In genomic region chr7:148927141-148927540, GRCh38 we compare ENCODE assay signal across 17 cellular contexts. TPM values are rescaled to one million over a fixed set of nuclear protein-coding genes. Genes with fewer than 3 reads are reported as not detected.
DNase-seq lines count a peak whose midpoint lies in the region; ATAC-seq and TF ChIP-seq lines count a peak whose summit lies in the region.
"Had no signal": no experiment of that assay in that cellular context is flagged by ENCODE, and none has a peak within 500 bp of the region (broad histone marks: within the 10 kb centered on the region; RNA-seq: fewer than 3 reads in every experiment).

No MANE protein-coding gene starts in this region.

- H3K79me2 ChIP-seq in Karpas-422 (ENCODE audit: low read length) = no peaks in the 10 kb centered on the region

- peaks cover 8% of the 10 kb centered on the region for H3K36me3 Mint-ChIP-seq in glutamatergic neuron (ENCODE audit: unreplicated experiment)

- TF ChIP-seq POLR2A in erythroblast (IDR thresholded peaks at IDR 0.05; ENCODE audit: low read length) = no peak

- H3K4me3 ChIP-seq in AG10803 (ENCODE audit: low read length) (no peak overlapping the region), Karpas-422 (ENCODE audit: low read length) (no peak overlapping the region)
- H3K4me3 ChIP-seq: esophagus squamous epithelium, sigmoid colon, tibial artery had no signal

- H3K9me3 Mint-ChIP-seq in glutamatergic neuron (ENCODE audit: unreplicated experiment) = peaks cover 16% of the 10 kb centered on the region
- H3K9me3 Mint-ChIP-seq: H9 had no signal

- ATAC-seq in GM21447 (IDR thresholded peaks at IDR 0.05; ENCODE audit: unreplicated experiment) = no peak

- no peaks in the 10 kb centered on the region for H3K27me3 ChIP-seq in Karpas-422 (ENCODE audit: low read length)
- H3K27me3 ChIP-seq: esophagus squamous epithelium, sigmoid colon, tibial artery had no signal

- H3K27ac Mint-ChIP-seq in glutamatergic neuron (ENCODE audit: unreplicated experiment) = peak overlapping the region; percentile 99
- H3K27ac Mint-ChIP-seq: H9 had no signal

- no peaks in the 10 kb centered on the region for H3K9me3 ChIP-seq in Karpas-422 (ENCODE audit: low read length)
- H3K9me3 ChIP-seq: esophagus squamous epithelium, sigmoid colon, tibial artery had no signal

- no peaks in the 10 kb centered on the region for H3K4me1 ChIP-seq in Karpas-422 (ENCODE audit: low read length)
- H3K4me1 ChIP-seq: sigmoid colon, tibial artery had no signal

- H3K9ac ChIP-seq in Karpas-422 (ENCODE audit: low read length) = no peak overlapping the region

- peak overlapping the region; percentile 89 for H3K4me3 Mint-ChIP-seq in glutamatergic neuron (ENCODE audit: unreplicated experiment)
- H3K4me3 Mint-ChIP-seq: H9 had no signal

- H3K4me1 Mint-ChIP-seq in glutamatergic neuron (ENCODE audit: low read depth, unreplicated experiment) = peaks cover 45% of the 10 kb centered on the region

- H3K4me2 ChIP-seq in Karpas-422 (ENCODE audit: low read depth, low read length, poor library complexity, severe bottlenecking) = no peak overlapping the region

- no peaks in the 10 kb centered on the region for H4K20me1 ChIP-seq in Karpas-422 (ENCODE audit: insufficient read depth, low read depth, low read length)

- H3K36me3 ChIP-seq in Karpas-422 (ENCODE audit: insufficient read depth, low read length) = no peaks in the 10 kb centered on the region
- H3K36me3 ChIP-seq: esophagus squamous epithelium, sigmoid colon, tibial artery had no signal

- TF ChIP-seq CTCF in AG10803 (conservative IDR thresholded peaks at IDR 0.05; ENCODE audit: low read length) = no peak
- TF ChIP-seq CTCF in glutamatergic neuron (IDR thresholded peaks at IDR 0.05; ENCODE audit: partially characterized antibody, unreplicated experiment) = no peak

- H3K9me2 ChIP-seq in Karpas-422 (replicated peaks; ENCODE audit: insufficient read depth, low read length) = no peaks in the 10 kb centered on the region

- peak; percentile 35 for DNase-seq in AG10803 (ENCODE audit: low read depth)
- peak; percentile 94 for DNase-seq in DMS 273 treated with DMSO at 0.1 percent for 48 hours (lab: John Stamatoyannopoulos, UW)
- DNase-seq in NCI-H524 treated with DMSO at 0.1 percent for 48 hours (lab: John Stamatoyannopoulos, UW) = peak; percentile 71
- DNase-seq in glutamatergic neuron = peak; percentile 27
- DNase-seq in Karpas-422 = no peak
- DNase-seq in erythroblast (lab: John Stamatoyannopoulos, UW) = no peak
- DNase-seq: esophagus squamous epithelium, H9, IMR-90, kidney, midbrain, NCI-H2081, NCI-H748 treated with DMSO at 0.1 percent for 48 hours, nucleus accumbens, sigmoid colon, tibial artery had no signal

- H3K27ac ChIP-seq in Karpas-422 (ENCODE audit: low read length) = no peak overlapping the region
- H3K27ac ChIP-seq: esophagus squamous epithelium, sigmoid colon, tibial artery had no signal

- peaks cover 11% of the 10 kb centered on the region for H3K27me3 Mint-ChIP-seq in glutamatergic neuron (ENCODE audit: unreplicated experiment)

- H2AFZ ChIP-seq in Karpas-422 (ENCODE audit: low read length) = no peak overlapping the region

RNA-seq across cellular contexts. Expression of gene EZH2, which starts 43.0 kb away (rescaled TPM):
- total RNA-seq in glutamatergic neuron (ENCODE audit: unreplicated experiment) = 314 TPM
- 53.3 and 57.3 TPM in 2 replicates for total RNA-seq in Karpas-422 (2014; rRNA removed; shearing (Covaris generic); ENCODE audit: low replicate concordance)

Comparison
In these comparisons a context has a peak if more than half of its experiments do, and no peak if none do; other contexts are left out.
1. DNase-seq: peak in AG10803 (single experiment), DMS 273 treated with DMSO at 0.1 percent for 48 hours (single experiment), NCI-H524 treated with DMSO at 0.1 percent for 48 hours (single experiment) and glutamatergic neuron (single experiment); none in Karpas-422 (single experiment) and erythroblast (0 of 2).